10 cellular contexts compared by ENCODE assay signal in the genomic region with DNA sequence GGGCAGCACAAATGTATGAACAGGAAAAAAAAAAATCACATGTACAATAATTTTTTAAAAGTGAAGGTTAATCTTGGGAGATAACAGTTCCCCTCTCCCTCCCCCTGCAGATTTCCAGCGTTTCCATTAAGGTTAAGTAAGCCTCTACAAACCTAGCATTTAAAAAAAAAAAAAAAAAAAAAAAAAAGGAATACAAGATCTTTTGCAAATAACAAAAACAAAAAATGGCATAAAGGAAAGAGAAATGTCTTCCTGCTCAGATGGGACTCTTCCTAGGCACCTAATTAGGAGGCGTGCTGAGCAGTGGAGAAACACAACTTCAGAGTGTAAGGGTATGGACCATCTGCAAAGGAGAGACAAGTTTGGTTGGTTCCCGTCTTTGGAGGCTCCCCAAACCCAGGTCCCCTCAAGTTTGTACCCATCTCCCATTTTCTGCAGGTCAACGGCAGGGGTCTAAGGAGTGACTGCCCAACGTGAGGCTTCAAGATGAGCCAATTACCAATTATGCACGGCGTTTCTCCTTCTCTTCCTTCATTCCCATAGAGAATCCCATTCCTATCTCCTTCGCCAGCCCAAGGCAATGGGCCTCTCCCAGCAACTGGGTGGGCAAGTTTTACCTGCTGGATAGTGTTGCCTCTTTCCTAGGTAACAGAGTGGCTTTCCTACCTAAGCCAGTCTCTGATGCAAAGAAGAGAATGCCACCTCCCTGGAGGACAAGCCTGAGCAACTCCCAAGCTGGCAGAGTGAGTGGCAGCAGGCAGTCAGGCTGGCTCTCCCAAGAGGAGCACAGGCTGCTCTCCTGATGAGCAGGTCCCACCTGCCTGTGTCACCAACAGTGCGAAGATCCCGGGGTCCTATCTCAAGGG. TPM values are rescaled to one million over a fixed set of nuclear protein-coding genes. Genes with fewer than 3 reads are reported as not detected.
DNase-seq lines count a peak whose midpoint lies in the region; ATAC-seq, FAIRE-seq and TF ChIP-seq lines count a peak whose summit lies in the region.
"Had no signal": no experiment of that assay in that cellular context is flagged by ENCODE, and none has a peak within 500 bp of the region (broad histone marks: within the 10 kb centered on the region; RNA-seq: fewer than 3 reads in every experiment).

No MANE protein-coding gene starts in this region.

- CTCF ChIA-PET in SK-N-SH (lab: Yijun Ruan, JAX) (interaction anchor here (1.2 kb wide), 1 partner anchor 14 kb away, joined by 3 read pairs; no protein-coding TSS in a partner anchor), PC-3 (lab: Charles Lee) (no interaction called here), endothelial cell of umbilical vein (lab: Charles Lee) (interaction anchor here (1.2 kb wide), 1 partner anchor 67 kb away, joined by 5 read pairs; no protein-coding TSS in a partner anchor)

- H3K27me3 Mint-ChIP-seq in T-helper 17 cell = no peaks in the 10 kb centered on the region

- H3K4me3 ChIP-seq in SK-N-SH (ENCODE audit: low read depth in 2 of 2, low read length in 1 of 2) = no peak overlapping the region
- H3K4me3 ChIP-seq in PC-3 (ENCODE audit: low read length) = peak overlapping the region; percentile 28; the same call in 1 of the 2 replicates
- H3K4me3 ChIP-seq in endothelial cell of umbilical vein (replicated peaks in 1 of 3; ENCODE audit: insufficient read depth in 1 of 3, low read depth in 1 of 3, low read length in 3 of 3) = no peak overlapping the region
- no peak overlapping the region for H3K4me3 ChIP-seq in psoas muscle

- no peak for TF ChIP-seq EP300 in SK-N-SH (IDR thresholded peaks at IDR 0.05; ENCODE audit: borderline replicate concordance in 1 of 2, low read depth in 1 of 2, low read length in 1 of 2)

- H3K4me1 ChIP-seq in SK-N-SH (ENCODE audit: control insufficient read depth in 1 of 2, insufficient read depth in 2 of 2, low read depth in 1 of 2, low read length in 1 of 2) = peaks cover 33 to 68% of the 10 kb centered on the region in 2 experiments; a peak in 3 of 4 replicates
- H3K4me1 ChIP-seq in PC-3 (ENCODE audit: insufficient read depth, low read length) = peaks cover 61% of the 10 kb centered on the region
- peaks cover 5% of the 10 kb centered on the region for H3K4me1 ChIP-seq in endothelial cell of umbilical vein (ENCODE audit: control insufficient read depth, extremely low read depth, insufficient read depth, low read length)
- H3K4me1 ChIP-seq in psoas muscle = peaks cover 76% of the 10 kb centered on the region

- no peak overlapping the region for H3K4me3 Mint-ChIP-seq in T-helper 17 cell

- FAIRE-seq in endothelial cell of umbilical vein (lab: Jason Lieb, UNC) (no peak), D721Med (lab: Jason Lieb, UNC) (no peak)

- no peak overlapping the region; the same call in 1 of the 2 replicates for H3K9ac ChIP-seq in SK-N-SH
- H3K9ac ChIP-seq in PC-3 (ENCODE audit: low read length) = peak overlapping the region; percentile 92
- no peak overlapping the region for H3K9ac ChIP-seq in endothelial cell of umbilical vein (replicated peaks; ENCODE audit: extremely low read depth, insufficient read depth, low read length)

- H3F3A ChIP-seq in SK-N-SH (replicated peaks; ENCODE audit: insufficient read depth) (peaks cover 75% of the 10 kb centered on the region), PC-3 (ENCODE audit: low read length, unreplicated experiment) (peaks cover 10% of the 10 kb centered on the region)

- no peaks in the 10 kb centered on the region for H3K9me1 ChIP-seq in endothelial cell of umbilical vein (replicated peaks; ENCODE audit: control insufficient read depth, extremely low read depth, insufficient read depth, low read length)

- peaks cover 20% of the 10 kb centered on the region for H3K4me1 Mint-ChIP-seq in T-helper 17 cell

- WGBS in SK-N-SH (ENCODE audit: low lambda C conversion rate) = 82% methylated on average over 8 of the region's 10 CpGs
- 58 to 73% (median 66%) methylated on average over 10 of the region's 10 CpGs for WGBS in psoas muscle, 3 donors

- POLR2A ChIA-PET in SK-N-SH (lab: Yijun Ruan, JAX) (interaction anchor here (2.4 kb wide), 1 partner anchor 12 kb away, joined by 9 read pairs; no protein-coding TSS in a partner anchor), PC-3 (lab: Charles Lee; ENCODE audit: unreplicated experiment) (interaction anchor here (0.5 kb wide), 1 partner anchor 104 kb away, joined by 3 read pairs; no protein-coding TSS in a partner anchor), endothelial cell of umbilical vein (lab: Charles Lee) (no interaction called here)

- TF ChIP-seq CTCF in SK-N-SH (IDR thresholded peaks at IDR 0.05) = no peak
- TF ChIP-seq CTCF in PC-3 (conservative IDR thresholded peaks at IDR 0.05; ENCODE audit: low read depth, low read length) = no peak
- TF ChIP-seq CTCF in endothelial cell of umbilical vein (IDR thresholded peaks at IDR 0.05; ENCODE audit: extremely low read depth in 1 of 2, insufficient read depth in 1 of 2, low read depth in 1 of 2, low read length in 2 of 2) = no peak
- no peak for TF ChIP-seq CTCF in psoas muscle (IDR thresholded peaks at IDR 0.05)
- TF ChIP-seq CTCF in D721Med (IDR thresholded peaks at IDR 0.05; ENCODE audit: insufficient read depth, missing control alignments) = no peak

- dilution Hi-C loops in endothelial cell of umbilical vein (cut with MboI; ENCODE audit: extremely low pct_ligation_motif_present, low sequenced_read_pairs) = no loop called here

- BruUV-seq in PC-3 (replicated peaks; lab: Mats Ljungman, UMichigan) (no TSS peak), endothelial cell of umbilical vein (replicated peaks; lab: Mats Ljungman, UMichigan) (TSS peak; percentile 20)

- H3K9me2 ChIP-seq in SK-N-SH (no peaks in the 10 kb centered on the region), PC-3 (replicated peaks; ENCODE audit: low read length) (no peaks in the 10 kb centered on the region)

- no peak for DNase-seq in SK-N-SH
- DNase-seq in PC-3 = no peak
- DNase-seq in endothelial cell of umbilical vein (ENCODE audit: low read depth, low spot score) = no peak
- DNase-seq in psoas muscle = peak in 1 of 2 donors; percentile 53
- no peak for DNase-seq in D721Med (ENCODE audit: insufficient read length, low spot score)
- DNase-seq in T-helper 17 cell = no peak
- no peak for DNase-seq in mucosa of gallbladder (ENCODE audit: low spot score)
- DNase-seq: activated CD4-positive, alpha-beta T cell treated with anti-CD3 and anti-CD28 coated beads for 48 hours; SIG-M5 had no signal

- peak overlapping the region; percentile 44; the same call in 1 of the 2 replicates for H3K4me2 ChIP-seq in SK-N-SH
- peak overlapping the region; percentile 62 for H3K4me2 ChIP-seq in PC-3 (ENCODE audit: low read length)
- H3K4me2 ChIP-seq in endothelial cell of umbilical vein (ENCODE audit: insufficient read depth, low read length) = no peak overlapping the region

- H3K36me3 Mint-ChIP-seq in T-helper 17 cell (ENCODE audit: low read depth) = peaks cover 2% of the 10 kb centered on the region

- intact Hi-C loops in PC-3 (cut with micrococcal nuclease) (loop anchor here (5.0 kb wide), 2 partner anchors 104 to 199 kb away; no protein-coding TSS in a partner anchor), endothelial cell of umbilical vein (cut with micrococcal nuclease) (no loop called here), psoas muscle (cut with DNase I) (loop anchor here in 1 of 2 donors (10.0 kb wide), 1 partner anchor 192 kb away; a partner anchor contains a TSS)

- H2AFZ ChIP-seq in SK-N-SH (ENCODE audit: low read depth) = no peak overlapping the region
- no peak overlapping the region for H2AFZ ChIP-seq in PC-3 (ENCODE audit: low read length)
- no peak overlapping the region for H2AFZ ChIP-seq in endothelial cell of umbilical vein (ENCODE audit: low read depth, low read length)

- no peak overlapping the region for H3K27ac Mint-ChIP-seq in T-helper 17 cell

- peaks cover 39 to 49% of the 10 kb centered on the region in 2 experiments for H3K36me3 ChIP-seq in SK-N-SH (replicated peaks in 1 of 2; ENCODE audit: control insufficient read depth in 1 of 2, insufficient read depth in 2 of 2, low read length in 1 of 2)
- peaks cover 36% of the 10 kb centered on the region for H3K36me3 ChIP-seq in PC-3 (ENCODE audit: low read depth, low read length)
- peaks cover 35 to 51% of the 10 kb centered on the region in 2 experiments for H3K36me3 ChIP-seq in endothelial cell of umbilical vein (ENCODE audit: control insufficient read depth in 2 of 2, extremely low read depth in 1 of 2, insufficient read depth in 2 of 2, low read length in 2 of 2)
- H3K36me3 ChIP-seq in psoas muscle (ENCODE audit: insufficient read depth in 1 of 2, low read depth in 1 of 2) = peaks cover 16 to 62% of the 10 kb centered on the region in 2 donors

- H4K20me1 ChIP-seq in SK-N-SH (ENCODE audit: insufficient read depth) (peaks cover 37% of the 10 kb centered on the region), PC-3 (ENCODE audit: low read length) (peaks cover 5% of the 10 kb centered on the region; the same call in 1 of the 2 replicates), endothelial cell of umbilical vein (replicated peaks; ENCODE audit: control insufficient read depth, extremely low read depth, insufficient read depth, low read length) (no peaks in the 10 kb centered on the region)

- H3K27me3 ChIP-seq in SK-N-SH (ENCODE audit: insufficient read depth) (no peaks in the 10 kb centered on the region), PC-3 (ENCODE audit: low read length) (no peaks in the 10 kb centered on the region), endothelial cell of umbilical vein (ENCODE audit: control insufficient read depth in 2 of 2, insufficient read depth in 2 of 2, low read length in 2 of 2) (no peaks in the 10 kb centered on the region), psoas muscle (ENCODE audit: insufficient read depth in 3 of 3, low read length in 2 of 3) (no peaks in the 10 kb centered on the region)

- ATAC-seq in SK-N-SH treated with all-trans-retinoic acid at 6 μM for 48 hours (no peak; the same call in 2 of the 3 replicates), PC-3 (no peak), psoas muscle (no peak), T-helper 17 cell (no peak)

- H3K9me3 ChIP-seq in SK-N-SH = no peaks in the 10 kb centered on the region
- H3K9me3 ChIP-seq in PC-3 (ENCODE audit: low read length) = no peaks in the 10 kb centered on the region
- H3K9me3 ChIP-seq in endothelial cell of umbilical vein (replicated peaks; ENCODE audit: control insufficient read depth, insufficient read depth, low read length) = no peaks in the 10 kb centered on the region
- H3K9me3 ChIP-seq in psoas muscle = no peaks in the 10 kb centered on the region
- no peaks in the 10 kb centered on the region for H3K9me3 ChIP-seq in T-helper 17 cell (ENCODE audit: control insufficient read depth, low read length, poor library complexity, severe bottlenecking)

- H3K79me2 ChIP-seq in SK-N-SH (ENCODE audit: insufficient read depth) (peaks cover 28% of the 10 kb centered on the region), PC-3 (ENCODE audit: low read length) (peaks cover 13% of the 10 kb centered on the region; the same call in 1 of the 2 replicates), endothelial cell of umbilical vein (ENCODE audit: control insufficient read depth, insufficient read depth, low read length) (peaks cover 7% of the 10 kb centered on the region)

- H3K27ac ChIP-seq in SK-N-SH (ENCODE audit: low read depth in 2 of 2, low read length in 1 of 2) (peak overlapping the region; percentile 68 to 82), PC-3 (ENCODE audit: low read length) (peak overlapping the region; percentile 99), endothelial cell of umbilical vein (ENCODE audit: insufficient read depth, low read depth, low read length) (no peak overlapping the region), psoas muscle (peak overlapping the region; percentile 99)

- TF ChIP-seq POLR2A in endothelial cell of umbilical vein (IDR thresholded peaks at IDR 0.05; ENCODE audit: low read depth, low read length) = no peak

- no peak for TF ChIP-seq RAD21 in SK-N-SH (IDR thresholded peaks at IDR 0.05; ENCODE audit: low read length)

RNA-seq across cellular contexts. Expression of a gene that starts 5.1 kb away (rescaled TPM):
- polyA plus RNA-seq in SK-N-SH (2012; rRNA removed) = 169 and 211 TPM in 2 replicates
- 138 and 164 TPM in 2 replicates for polyA plus RNA-seq in SK-N-SH (2012; cell fraction: cytosol; rRNA removed)
- polyA plus RNA-seq in SK-N-SH (2012; cell fraction: nucleus; rRNA removed) = 133 and 154 TPM in 2 replicates
- total RNA-seq in PC-3 (2014; rRNA removed) = 41.8 and 78.9 TPM in 2 replicates
- total RNA-seq in endothelial cell of umbilical vein = 62.5 and 69.7 TPM in 2 replicates
- polyA plus RNA-seq in endothelial cell of umbilical vein = 71.8 and 74.1 TPM in 2 replicates
- 52.3 and 57.0 TPM in 2 replicates for polyA plus RNA-seq in endothelial cell of umbilical vein (2011; cell fraction: cytosol; rRNA removed)
- 38.2 and 39.7 TPM in 2 replicates for polyA plus RNA-seq in endothelial cell of umbilical vein (2011; cell fraction: nucleus; rRNA removed)
- 75.4 and 111 TPM in 2 replicates for polyA plus RNA-seq in endothelial cell of umbilical vein (2012)
- 49.6 and 51.8 TPM in 2 replicates for polyA minus RNA-seq in endothelial cell of umbilical vein
- polyA minus RNA-seq in endothelial cell of umbilical vein (2011; cell fraction: cytosol; rRNA and poly(A)+ RNA removed) = 68.2 TPM
- polyA minus RNA-seq in endothelial cell of umbilical vein (2011; cell fraction: nucleus; rRNA and poly(A)+ RNA removed) = 11.0 and 11.4 TPM in 2 replicates
- 100 to 1,000 TPM; 279 to 572 (median 404) TPM for total RNA-seq in psoas muscle
- 100 to 1,000 TPM; 512 to 649 (median 601) TPM for polyA plus RNA-seq in psoas muscle
- 10 to 100 TPM; 75.5 to 95.8 TPM for total RNA-seq in T-helper 17 cell
- 205 TPM for total RNA-seq in mucosa of gallbladder

RNA-seq across cellular contexts. Expression of a gene that starts 13.1 kb away (rescaled TPM):
- polyA plus RNA-seq in SK-N-SH (2012; rRNA removed) (249 and 280 TPM in 2 replicates), endothelial cell of umbilical vein (243 and 305 TPM in 2 replicates), psoas muscle (100 to 1,000 TPM; 109 to 215 (median 191) TPM)
- polyA plus RNA-seq in SK-N-SH (2012; cell fraction: cytosol; rRNA removed) = 177 and 211 TPM in 2 replicates
- polyA plus RNA-seq in SK-N-SH (2012; cell fraction: nucleus; rRNA removed) = 330 and 355 TPM in 2 replicates
- total RNA-seq in PC-3 (2014; rRNA removed) (315 and 331 TPM in 2 replicates), endothelial cell of umbilical vein (427 and 451 TPM in 2 replicates), psoas muscle (100 to 1,000 TPM; 151 to 229 (median 198) TPM), T-helper 17 cell (100 to 1,000 TPM; 477 to 480 TPM), mucosa of gallbladder (284 TPM)
- polyA plus RNA-seq in endothelial cell of umbilical vein (2011; cell fraction: cytosol; rRNA removed) = 292 and 332 TPM in 2 replicates
- 413 and 435 TPM in 2 replicates for polyA plus RNA-seq in endothelial cell of umbilical vein (2011; cell fraction: nucleus; rRNA removed)
- 320 and 351 TPM in 2 replicates for polyA plus RNA-seq in endothelial cell of umbilical vein (2012)
- 381 and 414 TPM in 2 replicates for polyA minus RNA-seq in endothelial cell of umbilical vein
- polyA minus RNA-seq in endothelial cell of umbilical vein (2011; cell fraction: cytosol; rRNA and poly(A)+ RNA removed) = 162 TPM
- 133 and 168 TPM in 2 replicates for polyA minus RNA-seq in endothelial cell of umbilical vein (2011; cell fraction: nucleus; rRNA and poly(A)+ RNA removed)

RNA-seq across cellular contexts. Expression of a gene that starts 23.9 kb away (rescaled TPM):
- polyA plus RNA-seq in SK-N-SH (2012; rRNA removed) (0.21 and 0.58 TPM in 2 replicates), endothelial cell of umbilical vein (0.19 and 0.22 TPM in 2 replicates), psoas muscle (under 1 TPM; 0.31 to 0.77 (median 0.53) TPM)
- polyA plus RNA-seq in SK-N-SH (2012; cell fraction: cytosol; rRNA removed) = 0.03 TPM in 1 of 2 replicates, not detected in the other
- polyA plus RNA-seq in SK-N-SH (2012; cell fraction: nucleus; rRNA removed) = 1.0 and 2.4 TPM in 2 replicates
- total RNA-seq in PC-3 (2014; rRNA removed) (0.51 TPM in 1 of 2 replicates, not detected in the other), endothelial cell of umbilical vein (0.44 TPM in 1 of 2 replicates, not detected in the other), psoas muscle (1 to 10 TPM in 2 of 4 donors, under 1 TPM in 2; 0.62 to 2.0 (median 0.98) TPM), T-helper 17 cell (1 to 10 TPM; 1.7 to 2.4 TPM), mucosa of gallbladder (1,935 TPM)
- not detected in 2 replicates for polyA plus RNA-seq in endothelial cell of umbilical vein (2011; cell fraction: cytosol; rRNA removed)
- 0.91 and 1.5 TPM in 2 replicates for polyA plus RNA-seq in endothelial cell of umbilical vein (2011; cell fraction: nucleus; rRNA removed)
- polyA plus RNA-seq in endothelial cell of umbilical vein (2012) = 0.53 TPM in 1 of 2 replicates, not detected in the other
- polyA minus RNA-seq in endothelial cell of umbilical vein = not detected in 2 replicates
- not detected for polyA minus RNA-seq in endothelial cell of umbilical vein (2011; cell fraction: cytosol; rRNA and poly(A)+ RNA removed)
- polyA minus RNA-seq in endothelial cell of umbilical vein (2011; cell fraction: nucleus; rRNA and poly(A)+ RNA removed) = 0.72 TPM in 1 of 2 replicates, not detected in the other

RNA-seq across cellular contexts. Expression of a gene that starts 41.4 kb away (rescaled TPM):
- polyA plus RNA-seq in SK-N-SH (2012; rRNA removed) = 3.8 and 4.0 TPM in 2 replicates
- polyA plus RNA-seq in SK-N-SH (2012; cell fraction: cytosol; rRNA removed) = 2.4 and 3.4 TPM in 2 replicates
- 3.9 and 4.6 TPM in 2 replicates for polyA plus RNA-seq in SK-N-SH (2012; cell fraction: nucleus; rRNA removed)
- total RNA-seq in PC-3 (2014; rRNA removed) = 1.2 and 3.2 TPM in 2 replicates
- 6.6 and 10.1 TPM in 2 replicates for total RNA-seq in endothelial cell of umbilical vein
- 4.7 and 5.3 TPM in 2 replicates for polyA plus RNA-seq in endothelial cell of umbilical vein
- 3.3 and 4.7 TPM in 2 replicates for polyA plus RNA-seq in endothelial cell of umbilical vein (2011; cell fraction: cytosol; rRNA removed)
- 4.1 and 6.6 TPM in 2 replicates for polyA plus RNA-seq in endothelial cell of umbilical vein (2011; cell fraction: nucleus; rRNA removed)
- polyA plus RNA-seq in endothelial cell of umbilical vein (2012) = 6.0 and 6.2 TPM in 2 replicates
- polyA minus RNA-seq in endothelial cell of umbilical vein = 2.8 and 4.9 TPM in 2 replicates
- polyA minus RNA-seq in endothelial cell of umbilical vein (2011; cell fraction: cytosol; rRNA and poly(A)+ RNA removed) = 2.4 TPM
- 0.96 and 1.4 TPM in 2 replicates for polyA minus RNA-seq in endothelial cell of umbilical vein (2011; cell fraction: nucleus; rRNA and poly(A)+ RNA removed)
- total RNA-seq in psoas muscle = 1 to 10 TPM; 1.5 to 4.8 (median 2.2) TPM
- 1 to 10 TPM; 2.2 to 3.4 (median 2.2) TPM for polyA plus RNA-seq in psoas muscle
- 10 to 100 TPM; 46.0 to 50.6 TPM for total RNA-seq in T-helper 17 cell
- total RNA-seq in mucosa of gallbladder = 11.9 TPM

RNA-seq across cellular contexts. Expression of a gene that starts 47.7 kb away (rescaled TPM):
- not detected in 2 replicates for polyA plus RNA-seq in SK-N-SH (2012; rRNA removed)
- polyA plus RNA-seq in SK-N-SH (2012; cell fraction: cytosol; rRNA removed) = not detected in 2 replicates
- not detected in 2 replicates for polyA plus RNA-seq in SK-N-SH (2012; cell fraction: nucleus; rRNA removed)
- not detected in 2 replicates for total RNA-seq in PC-3 (2014; rRNA removed)
- not detected in 2 replicates for total RNA-seq in endothelial cell of umbilical vein
- not detected in 2 replicates for polyA plus RNA-seq in endothelial cell of umbilical vein
- not detected in 2 replicates for polyA plus RNA-seq in endothelial cell of umbilical vein (2011; cell fraction: cytosol; rRNA removed)
- 0.81 TPM in 1 of 2 replicates, not detected in the other for polyA plus RNA-seq in endothelial cell of umbilical vein (2011; cell fraction: nucleus; rRNA removed)
- polyA plus RNA-seq in endothelial cell of umbilical vein (2012) = not detected in 2 replicates
- not detected in 2 replicates for polyA minus RNA-seq in endothelial cell of umbilical vein
- polyA minus RNA-seq in endothelial cell of umbilical vein (2011; cell fraction: cytosol; rRNA and poly(A)+ RNA removed) = not detected
- polyA minus RNA-seq in endothelial cell of umbilical vein (2011; cell fraction: nucleus; rRNA and poly(A)+ RNA removed) = not detected in 2 replicates
- total RNA-seq in psoas muscle = not detected
- under 1 TPM in 1 of 3 donors, not detected in 2; 0.91 TPM for polyA plus RNA-seq in psoas muscle
- not detected for total RNA-seq in T-helper 17 cell
- total RNA-seq in mucosa of gallbladder = 3.1 TPM

Comparison
In these comparisons a context has a peak if more than half of its experiments do, and no peak if none do; other contexts are left out.
1. RNA of a gene that starts 23.9 kb away (total RNA-seq): 1,935 TPM in mucosa of gallbladder (single experiment); 1.7 to 2.4 TPM in T-helper 17 cell, 0.62 to 2.0 TPM in psoas muscle, 0.51 TPM in PC-3 and 0.44 TPM in endothelial cell of umbilical vein; every median in the first group is over 100 times any median in the second.